ENCODE assay signal across 8 cellular contexts in the genomic region with DNA sequence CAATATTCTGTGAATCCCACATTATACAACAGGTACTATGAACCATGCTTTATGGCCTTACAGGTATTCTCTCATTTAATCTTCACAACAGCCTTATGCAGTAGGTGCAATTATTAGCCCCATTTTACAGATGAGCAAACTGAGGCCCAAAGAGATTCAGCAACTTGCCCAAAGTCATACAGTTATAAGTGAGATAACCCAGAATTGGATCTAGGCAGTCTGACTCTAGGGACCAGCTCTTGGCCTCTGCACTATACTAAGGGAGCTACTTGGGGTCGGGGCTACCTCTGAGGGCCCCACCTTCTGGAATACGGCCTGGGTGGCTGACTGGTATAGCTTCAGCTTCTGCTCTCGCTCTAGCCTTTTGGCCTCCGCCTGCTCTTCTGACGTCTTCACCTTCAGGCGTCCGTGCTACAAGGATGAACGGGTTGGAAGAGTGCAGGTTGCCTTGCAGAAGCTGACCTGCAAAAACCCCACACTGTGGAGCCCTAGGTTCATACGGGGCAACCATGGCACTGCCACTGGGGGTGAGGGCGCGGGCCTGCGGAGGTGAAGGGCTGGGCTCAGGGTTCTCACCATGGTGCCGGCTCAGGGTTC. TPM values are rescaled to one million over a fixed set of nuclear protein-coding genes. Genes with fewer than 3 reads are reported as not detected.
DNase-seq lines count a peak whose midpoint lies in the region; ATAC-seq and TF ChIP-seq lines count a peak whose summit lies in the region.

No MANE protein-coding gene starts in this region.

- in situ Hi-C loops in HAP-1 (cut with MboI; ENCODE audit: low sequenced_read_pairs) = no loop called here

- no peaks in the 10 kb centered on the region for H3K27me3 Mint-ChIP-seq in activated naive CD8-positive, alpha-beta T cell treated with anti-CD3 and anti-CD28 coated beads, Interleukin-2, amount 50 U/mL, for 24 hours

- H3K4me1 Mint-ChIP-seq in activated naive CD8-positive, alpha-beta T cell treated with anti-CD3 and anti-CD28 coated beads, Interleukin-2, amount 50 U/mL, for 24 hours = peaks cover 45% of the 10 kb centered on the region

- intact Hi-C loops in tibial artery (cut with DNase I; ENCODE audit: low total_unique reads) = no loop called here

- H3K4me3 ChIP-seq in HAP-1 = peak overlapping the region; percentile 75
- H3K4me3 ChIP-seq in tibial artery = peak overlapping the region; percentile 91 to 93

- no peaks in the 10 kb centered on the region for H3K9me3 Mint-ChIP-seq in activated naive CD8-positive, alpha-beta T cell treated with anti-CD3 and anti-CD28 coated beads, Interleukin-2, amount 50 U/mL, for 24 hours

- no peaks in the 10 kb centered on the region for H3K36me3 ChIP-seq in HAP-1 (replicated peaks)
- H3K36me3 ChIP-seq in tibial artery = peaks cover 13 to 45% (median 29%) of the 10 kb centered on the region in 3 donors

- H3K9me3 ChIP-seq in HAP-1 (no peaks in the 10 kb centered on the region), tibial artery (no peaks in the 10 kb centered on the region)

- peaks cover 14% of the 10 kb centered on the region for H3K36me3 Mint-ChIP-seq in activated naive CD8-positive, alpha-beta T cell treated with anti-CD3 and anti-CD28 coated beads, Interleukin-2, amount 50 U/mL, for 24 hours (ENCODE audit: low read depth)

- H3K4me1 ChIP-seq in HAP-1 (peaks cover 7% of the 10 kb centered on the region), tibial artery (peaks cover 0 to 12% (median 8%) of the 10 kb centered on the region in 4 donors)

- peak overlapping the region; percentile 91 for H3K27ac Mint-ChIP-seq in activated naive CD8-positive, alpha-beta T cell treated with anti-CD3 and anti-CD28 coated beads, Interleukin-2, amount 50 U/mL, for 24 hours

- H3K4me3 Mint-ChIP-seq in activated naive CD8-positive, alpha-beta T cell treated with anti-CD3 and anti-CD28 coated beads, Interleukin-2, amount 50 U/mL, for 24 hours = peak overlapping the region; percentile 87

- H3K27ac ChIP-seq in 22Rv1 (peak overlapping the region; percentile 91), tibial artery (peak overlapping the region; percentile 98)

- no peak for DNase-seq in HAP-1 (ENCODE audit: low spot score in 2 of 2)
- no peak for DNase-seq in activated naive CD8-positive, alpha-beta T cell treated with anti-CD3 and anti-CD28 coated beads, Interleukin-2, amount 50 U/mL, for 24 hours
- DNase-seq in left lobe of liver (ENCODE audit: low spot score) = no peak
- DNase-seq in tibial artery = no peak
- no peak for DNase-seq in T-helper 9 cell
- no peak for DNase-seq in COLO829 (ENCODE audit: low spot score)
- DNase-seq in amniotic stem cell (lab: John Stamatoyannopoulos, UW) = no peak

- ATAC-seq in activated naive CD8-positive, alpha-beta T cell treated with anti-CD3 and anti-CD28 coated beads, Interleukin-2, amount 50 U/mL, for 24 hours = no peak
- peak; percentile 24 for ATAC-seq in left lobe of liver

- H3K27me3 ChIP-seq in HAP-1 (ENCODE audit: low read depth) (no peaks in the 10 kb centered on the region), tibial artery (no peaks in the 10 kb centered on the region)

- no peak for TF ChIP-seq CTCF in 22Rv1 (IDR thresholded peaks at IDR 0.05)
- TF ChIP-seq CTCF in tibial artery (IDR thresholded peaks at IDR 0.05) = no peak

RNA-seq across cellular contexts. Expression of gene RABGGTA, which starts 0.8 kb away (rescaled TPM):
- total RNA-seq in left lobe of liver = 15.8 TPM

RNA-seq across cellular contexts. Expression of gene TGM1, which starts 7.7 kb away (rescaled TPM):
- 1.8 TPM for total RNA-seq in left lobe of liver

RNA-seq across cellular contexts. Expression of gene TINF2, which starts 28.2 kb away (rescaled TPM):
- 24.2 TPM for total RNA-seq in left lobe of liver

RNA-seq across cellular contexts. Expression of gene DHRS1, which starts 28.9 kb away (rescaled TPM):
- 91.0 TPM for total RNA-seq in left lobe of liver

RNA-seq across cellular contexts. Expression of gene NOP9, which starts 29.0 kb away (rescaled TPM):
- total RNA-seq in left lobe of liver = 17.2 TPM
